Comparison of ENCODE assay signal across 28 cellular contexts in genomic region chr3:66017084-66017990, GRCh38. TPM values are rescaled to one million over a fixed set of nuclear protein-coding genes. Genes with fewer than 3 reads are reported as not detected.
DNase-seq lines count a peak whose midpoint lies in the region; TF ChIP-seq lines count a peak whose summit lies in the region.
"Had no signal": no experiment of that assay in that cellular context is flagged by ENCODE, and none has a peak within 500 bp of the region (broad histone marks: within the 10 kb centered on the region; RNA-seq: fewer than 3 reads in every experiment).

No MANE protein-coding gene starts in this region.

- no peaks in the 10 kb centered on the region for H3K9me3 Mint-ChIP-seq in endothelial cell (ENCODE audit: unreplicated experiment)
- H3K9me3 Mint-ChIP-seq: activated CD4-positive, alpha-beta memory T cell treated with anti-CD3 and anti-CD28 coated beads for 36 hours; activated naive CD4-positive, alpha-beta T cell treated with anti-CD3 and anti-CD28 coated beads, Interleukin-2, amount 10 ng/mL, durations not matched to agents 7 days and 5 days; neural crest cell had no signal

- H3K9me3 ChIP-seq in HUES64 (ENCODE audit: insufficient read depth, low read depth, low read length): no peaks in the 10 kb centered on the region
- H3K9me3 ChIP-seq: right atrium auricular region, tibial nerve had no signal

- no peak overlapping the region for H3K4me3 ChIP-seq in HUES64 (ENCODE audit: low read length)
- H3K4me3 ChIP-seq: right atrium auricular region, SK-N-MC, smooth muscle cell, tibial nerve had no signal

- TF ChIP-seq CTCF in RWPE1 (conservative IDR thresholded peaks at IDR 0.05; ENCODE audit: low read depth) (no peak), endothelial cell (IDR thresholded peaks at IDR 0.05; ENCODE audit: unreplicated experiment) (no peak)

- H3K9ac ChIP-seq in HUES64 (ENCODE audit: low read depth, low read length): no peak overlapping the region
- H3K9ac ChIP-seq: parathyroid adenoma had no signal

- H3K27ac Mint-ChIP-seq in endothelial cell (ENCODE audit: unreplicated experiment): no peak overlapping the region
- H3K27ac Mint-ChIP-seq: activated CD4-positive, alpha-beta memory T cell treated with anti-CD3 and anti-CD28 coated beads for 36 hours; activated naive CD4-positive, alpha-beta T cell treated with anti-CD3 and anti-CD28 coated beads, Interleukin-2, amount 10 ng/mL, durations not matched to agents 7 days and 5 days; CD4-positive, alpha-beta memory T cell had no signal

- peaks cover 3% of the 10 kb centered on the region for H3K4me1 Mint-ChIP-seq in endothelial cell (ENCODE audit: unreplicated experiment)
- H3K4me1 Mint-ChIP-seq: activated naive CD4-positive, alpha-beta T cell treated with anti-CD3 and anti-CD28 coated beads, Interleukin-2, amount 10 ng/mL, durations not matched to agents 7 days and 5 days; CD4-positive, alpha-beta memory T cell; neural crest cell had no signal

- POLR2A ChIA-PET in RWPE1 (lab: Yijun Ruan, JAX; ENCODE audit: low non-redundant PET): no interaction called here

- WGBS in HUES64: 86% methylated on average over 22 of the region's 23 CpGs

- peaks cover 26% of the 10 kb centered on the region for H3K4me1 ChIP-seq in HUES64 (ENCODE audit: insufficient read depth, low read length)
- H3K4me1 ChIP-seq: parathyroid adenoma, tibial nerve had no signal

- DNase-seq in NCI-H1092 treated with DMSO at 0.1 percent for 48 hours (lab: John Stamatoyannopoulos, UW) (peak; percentile 2), NCI-H1092 (lab: John Stamatoyannopoulos, UW) (no peak), NCI-H510A treated with DMSO at 0.1 percent for 48 hours (lab: John Stamatoyannopoulos, UW) (peak; percentile 24), left kidney (ENCODE audit: low read depth, low spot score) (peak; percentile 73), RWPE1 (ENCODE audit: low spot score) (no peak), AG08396 (ENCODE audit: low spot score) (no peak), endothelial cell (ENCODE audit: low spot score) (no peak)
- DNase-seq: activated CD4-positive, alpha-beta memory T cell treated with anti-CD3 and anti-CD28 coated beads for 36 hours; activated CD8-positive, alpha-beta memory T cell treated with anti-CD3 and anti-CD28 coated beads, Interleukin-2, amount 50 U/mL, for 4 hours; activated naive CD4-positive, alpha-beta T cell treated with anti-CD3 and anti-CD28 coated beads, Interleukin-2, amount 10 ng/mL, durations not matched to agents 7 days and 5 days; amniotic stem cell; brain microvascular endothelial cell; CD4-positive, alpha-beta memory T cell; GDM1; glutamatergic neuron; islet precursor cell; Karpas-422; mammary epithelial cell; NCI-H1930; NCI-H526 treated with DMSO at 0.1 percent for 48 hours; stimulated activated CD4-positive, alpha-beta T cell treated with anti-CD3 and anti-CD28 coated beads, Interleukin-2, amount 100 ng/mL, for 24 hours had no signal

- no peak overlapping the region for H3K4me3 Mint-ChIP-seq in endothelial cell (ENCODE audit: unreplicated experiment)
- H3K4me3 Mint-ChIP-seq: activated CD4-positive, alpha-beta memory T cell treated with anti-CD3 and anti-CD28 coated beads for 36 hours; activated naive CD4-positive, alpha-beta T cell treated with anti-CD3 and anti-CD28 coated beads, Interleukin-2, amount 10 ng/mL, durations not matched to agents 7 days and 5 days; CD4-positive, alpha-beta memory T cell; neural crest cell had no signal

- H3K27me3 ChIP-seq in HUES64 (ENCODE audit: insufficient read depth, low read length): no peaks in the 10 kb centered on the region
- H3K27me3 ChIP-seq: brain microvascular endothelial cell, right atrium auricular region, tibial nerve had no signal

- no peaks in the 10 kb centered on the region for H3K36me3 Mint-ChIP-seq in endothelial cell (ENCODE audit: low read depth, unreplicated experiment)
- H3K36me3 Mint-ChIP-seq: activated CD4-positive, alpha-beta memory T cell treated with anti-CD3 and anti-CD28 coated beads for 36 hours; activated naive CD4-positive, alpha-beta T cell treated with anti-CD3 and anti-CD28 coated beads, Interleukin-2, amount 10 ng/mL, durations not matched to agents 7 days and 5 days; CD4-positive, alpha-beta memory T cell had no signal

- H3K36me3 ChIP-seq in HUES64 (ENCODE audit: insufficient read depth, low read length): no peaks in the 10 kb centered on the region
- H3K36me3 ChIP-seq: brain microvascular endothelial cell, right atrium auricular region, tibial nerve had no signal

- 0 out of 2 replicates have a peak overlapping the region, but pooled peaks have one; percentile 5 for H3K27ac ChIP-seq in HUES64 (ENCODE audit: low read depth, low read length)
- no peak overlapping the region for H3K27ac ChIP-seq in RWPE1
- H3K27ac ChIP-seq: brain microvascular endothelial cell, parathyroid adenoma, right atrium auricular region, SK-N-MC, tibial nerve had no signal

- CTCF ChIA-PET in RWPE1 (lab: Yijun Ruan, JAX): no interaction called here

- H3K27me3 Mint-ChIP-seq in endothelial cell (ENCODE audit: unreplicated experiment): peaks cover 1% of the 10 kb centered on the region
- H3K27me3 Mint-ChIP-seq: activated naive CD4-positive, alpha-beta T cell treated with anti-CD3 and anti-CD28 coated beads, Interleukin-2, amount 10 ng/mL, durations not matched to agents 7 days and 5 days had no signal

RNA-seq across cellular contexts. Expression of gene MAGI1, which starts 21.4 kb away (rescaled TPM):
- 35.9 TPM for polyA plus RNA-seq in HUES64 (2013, experiment 1 of 2)
- polyA plus RNA-seq in HUES64 (2013, experiment 2 of 2): 37.1 TPM
- 33.8 TPM for total RNA-seq in endothelial cell (ENCODE audit: unreplicated experiment)
- polyA plus RNA-seq: CD4-positive, alpha-beta memory T cell had no signal

Comparison
In these comparisons a context has a peak if more than half of its experiments do, and no peak if none do; other contexts are left out.
1. DNase-seq: peak in NCI-H1092 treated with DMSO at 0.1 percent for 48 hours (single experiment), NCI-H510A treated with DMSO at 0.1 percent for 48 hours (single experiment) and left kidney (single experiment); none in NCI-H1092 (single experiment), RWPE1 (single experiment), AG08396 (single experiment) and endothelial cell (single experiment).